1 cellular context compared by ENCODE assay signal in genomic region chr2:42810126-42810970, GRCh38.
TF ChIP-seq lines count a peak whose summit lies in the region.

No MANE protein-coding gene starts in this region.

TF ChIP-seq in GM12878, 131 proteins besides CTCF, POLR2A, EP300 and RAD21 (continued from another document):
- TF ChIP-seq CBFB (IDR thresholded peaks at IDR 0.05; ENCODE audit: low read depth) (0 out of 2 replicates have a peak, but pooled peaks have one; percentile 32), RELA (IDR thresholded peaks at IDR 0.05; ENCODE audit: borderline replicate concordance, partially characterized antibody) (peak; percentile 94), ZNF384 (IDR thresholded peaks at IDR 0.05; ENCODE audit: borderline replicate concordance, low read depth, low read length) (no peak), ETV6 (conservative IDR thresholded peaks at IDR 0.05 in 1 of 2, IDR thresholded peaks at IDR 0.05 in 1 of 2; ENCODE audit: borderline replicate concordance in 1 of 2, low read depth in 1 of 2) (peak in 1 of 2 experiments; percentile 70; a peak in 1 of 4 replicates), PRDM15 (CRISPR knock-in tag; IDR thresholded peaks at IDR 0.05) (no peak), BMI1 (IDR thresholded peaks at IDR 0.05; ENCODE audit: borderline replicate concordance) (no peak), WRNIP1 (IDR thresholded peaks at IDR 0.05; ENCODE audit: borderline replicate concordance, low read depth, low read length) (0 out of 2 replicates have a peak, but pooled peaks have one; percentile 41), SREBF2 (IDR thresholded peaks at IDR 0.05; ENCODE audit: low read length) (peak; percentile 96), MTA3 (IDR thresholded peaks at IDR 0.05; ENCODE audit: borderline replicate concordance, low read length) (no peak), HDAC2 (IDR thresholded peaks at IDR 0.05) (no peak), NBN (IDR thresholded peaks at IDR 0.05) (peak; percentile 94), SUPT20H (IDR thresholded peaks at IDR 0.05; ENCODE audit: borderline replicate concordance, control insufficient read depth, low read depth, low read length) (no peak), REST (IDR thresholded peaks at IDR 0.05; ENCODE audit: low read depth, low read length) (no peak), EED (IDR thresholded peaks at IDR 0.05; ENCODE audit: low read depth) (peak; percentile 59; the same call in 1 of the 2 replicates), MEF2A (IDR thresholded peaks at IDR 0.05; ENCODE audit: insufficient read depth, low read depth, low read length) (peak; percentile 69; the same call in 1 of the 2 replicates), DPF2 (IDR thresholded peaks at IDR 0.05) (peak; percentile 91), ZNF207 (IDR thresholded peaks at IDR 0.05; ENCODE audit: borderline replicate concordance) (peak; percentile 99; the same call in 1 of the 2 replicates), SIN3A (IDR thresholded peaks at IDR 0.05; ENCODE audit: low read depth, low read length) (peak; percentile 57; the same call in 1 of the 2 replicates), TAF1 (IDR thresholded peaks at IDR 0.05; ENCODE audit: borderline replicate concordance, low read depth, low read length) (peak; percentile 39), BRCA1 (IDR thresholded peaks at IDR 0.05; ENCODE audit: low read depth, low read length) (no peak), RUNX3 (IDR thresholded peaks at IDR 0.05; ENCODE audit: low read length) (peak; percentile 56), SMAD5 (IDR thresholded peaks at IDR 0.05; ENCODE audit: low read depth) (peak; percentile 29), GABPA (IDR thresholded peaks at IDR 0.05; ENCODE audit: low read depth) (peak; percentile 61; the same call in 1 of the 2 replicates), YY1 (IDR thresholded peaks at IDR 0.05; ENCODE audit: low read depth, low read length) (peak; percentile 64; the same call in 1 of the 2 replicates), RBBP5 (conservative IDR thresholded peaks at IDR 0.05) (0 out of 2 replicates have a peak, but pooled peaks have one; percentile 35), ATF2 (IDR thresholded peaks at IDR 0.05; ENCODE audit: low read length) (no peak), FOXK2 (IDR thresholded peaks at IDR 0.05) (0 out of 2 replicates have a peak, but pooled peaks have one; percentile 13), NFXL1 (IDR thresholded peaks at IDR 0.05; ENCODE audit: borderline replicate concordance) (no peak), ZSCAN29 (IDR thresholded peaks at IDR 0.05) (peak; percentile 89), BACH1 (IDR thresholded peaks at IDR 0.05; ENCODE audit: borderline replicate concordance) (peak; percentile 80), KLF5 (IDR thresholded peaks at IDR 0.05; ENCODE audit: partially characterized antibody) (no peak), RAD51 (IDR thresholded peaks at IDR 0.05) (no peak), HDGF (IDR thresholded peaks at IDR 0.05) (peak; percentile 74), HCFC1 (IDR thresholded peaks at IDR 0.05; ENCODE audit: low read length) (peak; percentile 40), BHLHE40 (IDR thresholded peaks at IDR 0.05; ENCODE audit: borderline replicate concordance in 1 of 2, low read depth in 2 of 2, low read length in 1 of 2) (peak in 1 of 2 experiments; percentile 60; a peak in 2 of 4 replicates), RFX5 (IDR thresholded peaks at IDR 0.05; ENCODE audit: low read depth, low read length) (no peak), MYB (IDR thresholded peaks at IDR 0.05; ENCODE audit: borderline replicate concordance, low read depth, low read length) (no peak), RELB (IDR thresholded peaks at IDR 0.05; ENCODE audit: low read depth) (peak; percentile 12; the same call in 1 of the 2 replicates), ELK1 (IDR thresholded peaks at IDR 0.05; ENCODE audit: low read depth, low read length) (peak; percentile 78), HSF1 (IDR thresholded peaks at IDR 0.05; ENCODE audit: low read depth, low read length) (no peak)
- TF ChIP-seq, protein P1, sequence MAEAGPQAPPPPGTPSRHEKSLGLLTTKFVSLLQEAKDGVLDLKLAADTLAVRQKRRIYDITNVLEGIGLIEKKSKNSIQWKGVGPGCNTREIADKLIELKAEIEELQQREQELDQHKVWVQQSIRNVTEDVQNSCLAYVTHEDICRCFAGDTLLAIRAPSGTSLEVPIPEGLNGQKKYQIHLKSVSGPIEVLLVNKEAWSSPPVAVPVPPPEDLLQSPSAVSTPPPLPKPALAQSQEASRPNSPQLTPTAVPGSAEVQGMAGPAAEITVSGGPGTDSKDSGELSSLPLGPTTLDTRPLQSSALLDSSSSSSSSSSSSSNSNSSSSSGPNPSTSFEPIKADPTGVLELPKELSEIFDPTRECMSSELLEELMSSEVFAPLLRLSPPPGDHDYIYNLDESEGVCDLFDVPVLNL (IDR thresholded peaks at IDR 0.05; ENCODE audit: low read depth, low read length), result peak; percentile 49; the same call in 1 of the 2 replicates
- TF ChIP-seq, protein P2, sequence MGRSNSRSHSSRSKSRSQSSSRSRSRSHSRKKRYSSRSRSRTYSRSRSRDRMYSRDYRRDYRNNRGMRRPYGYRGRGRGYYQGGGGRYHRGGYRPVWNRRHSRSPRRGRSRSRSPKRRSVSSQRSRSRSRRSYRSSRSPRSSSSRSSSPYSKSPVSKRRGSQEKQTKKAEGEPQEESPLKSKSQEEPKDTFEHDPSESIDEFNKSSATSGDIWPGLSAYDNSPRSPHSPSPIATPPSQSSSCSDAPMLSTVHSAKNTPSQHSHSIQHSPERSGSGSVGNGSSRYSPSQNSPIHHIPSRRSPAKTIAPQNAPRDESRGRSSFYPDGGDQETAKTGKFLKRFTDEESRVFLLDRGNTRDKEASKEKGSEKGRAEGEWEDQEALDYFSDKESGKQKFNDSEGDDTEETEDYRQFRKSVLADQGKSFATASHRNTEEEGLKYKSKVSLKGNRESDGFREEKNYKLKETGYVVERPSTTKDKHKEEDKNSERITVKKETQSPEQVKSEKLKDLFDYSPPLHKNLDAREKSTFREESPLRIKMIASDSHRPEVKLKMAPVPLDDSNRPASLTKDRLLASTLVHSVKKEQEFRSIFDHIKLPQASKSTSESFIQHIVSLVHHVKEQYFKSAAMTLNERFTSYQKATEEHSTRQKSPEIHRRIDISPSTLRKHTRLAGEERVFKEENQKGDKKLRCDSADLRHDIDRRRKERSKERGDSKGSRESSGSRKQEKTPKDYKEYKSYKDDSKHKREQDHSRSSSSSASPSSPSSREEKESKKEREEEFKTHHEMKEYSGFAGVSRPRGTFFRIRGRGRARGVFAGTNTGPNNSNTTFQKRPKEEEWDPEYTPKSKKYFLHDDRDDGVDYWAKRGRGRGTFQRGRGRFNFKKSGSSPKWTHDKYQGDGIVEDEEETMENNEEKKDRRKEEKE (IDR thresholded peaks at IDR 0.05), result no peak
